In genomic region chr9:90611121-90611520, GRCh38 we compare ENCODE assay signal across 27 cellular contexts. TPM values are rescaled to one million over a fixed set of nuclear protein-coding genes. Genes with fewer than 3 reads are reported as not detected.
"Had no signal": no experiment of that assay in that cellular context is flagged by ENCODE, and none has a peak within 500 bp of the region (broad histone marks: within the 10 kb centered on the region; RNA-seq: fewer than 3 reads in every experiment).

No MANE protein-coding gene starts in this region.

- ATAC-seq: heart left ventricle; left colon; left lung; mucosa of descending colon; naive thymus-derived CD4-positive, alpha-beta T cell; natural killer cell treated with Interleukin-12 subunit alpha and Interleukin-12 subunit beta and Interleukin-15 and Interleukin-18, amount 100 ng/mL, for 72 hours; pancreas; right cardiac atrium; sciatic nerve; stimulated activated effector memory CD8-positive, alpha-beta T cell treated with anti-CD3 and anti-CD28 coated beads, Interleukin-12 subunit alpha, Interleukin-12 subunit beta, amount 100 ng/mL, for 72 hours had no signal

- H3K27ac ChIP-seq: heart left ventricle, left lung, pancreas, prostate gland, skin epidermis, testis, thyroid gland, transverse colon, upper lobe of left lung had no signal

- H3K4me3 ChIP-seq: heart left ventricle, left lung, lung, mucosa of descending colon, pancreas, prostate gland, skin epidermis, testis, thyroid gland, transverse colon, upper lobe of left lung had no signal

- DNase-seq: heart left ventricle; immature natural killer cell; kidney; left colon; midbrain; mucosa of descending colon; naive thymus-derived CD4-positive, alpha-beta T cell; pancreas; retina; right cardiac atrium; stimulated activated CD4-positive, alpha-beta T cell treated with anti-CD3 and anti-CD28 coated beads, Interleukin-12 subunit alpha, Interleukin-12 subunit beta, amount 100 ng/mL, for 4 hours; stimulated activated CD4-positive, alpha-beta T cell treated with anti-CD3 and anti-CD28 coated beads, Interleukin-15, amount 100 ng/mL, for 24 hours; stimulated activated CD4-positive, alpha-beta T cell treated with anti-CD3 and anti-CD28 coated beads, Interleukin-4, amount 100 ng/mL, for 24 hours; stimulated activated naive CD4-positive, alpha-beta T cell; testis; thyroid gland; transverse colon; upper lobe of left lung had no signal

- H3K4me1 ChIP-seq: heart left ventricle, left lung, prostate gland, testis, thyroid gland, transverse colon, upper lobe of left lung had no signal

- H3K27me3 ChIP-seq: pancreas, testis, thyroid gland, transverse colon, upper lobe of left lung had no signal

- H3K36me3 ChIP-seq: heart left ventricle, left lung, pancreas, prostate gland, thyroid gland, transverse colon, upper lobe of left lung had no signal

- H3K9me3 ChIP-seq: heart left ventricle, left lung, mucosa of descending colon, pancreas, prostate gland, testis, thyroid gland, transverse colon, upper lobe of left lung had no signal

RNA-seq across cellular contexts. Expression of gene DIRAS2, which starts 31.5 kb away (rescaled TPM):
- total RNA-seq: mesenteric fat pad; naive thymus-derived CD4-positive, alpha-beta T cell; natural killer cell treated with Interleukin-12 subunit alpha and Interleukin-12 subunit beta and Interleukin-15 and Interleukin-18, amount 100 ng/mL, for 72 hours; osteoblast; right cardiac atrium had no signal
- polyA plus RNA-seq: heart left ventricle; immature natural killer cell; naive thymus-derived CD4-positive, alpha-beta T cell had no signal
